ENCODE assay signal across 8 cellular contexts in the genomic region with DNA sequence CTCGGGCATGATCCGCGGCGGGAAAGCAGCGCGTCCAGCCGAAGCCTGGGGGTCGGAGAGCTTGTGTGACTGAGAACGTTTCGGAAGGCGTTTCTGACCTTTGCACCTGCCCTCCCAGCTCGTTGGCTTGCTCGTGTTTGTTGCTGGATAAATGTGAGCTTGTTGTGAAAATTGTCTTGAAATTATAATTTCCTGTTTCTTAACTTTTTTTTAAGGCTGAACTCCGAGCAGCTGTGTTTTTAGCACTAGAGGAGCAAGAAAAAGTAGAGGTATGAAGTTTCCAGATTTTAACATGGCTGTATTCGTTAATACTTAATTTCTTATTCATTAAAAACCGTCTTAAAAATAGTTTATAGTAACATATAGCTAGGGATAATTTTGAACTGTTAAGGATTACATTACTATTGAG. TPM values are rescaled to one million over a fixed set of nuclear protein-coding genes. Genes with fewer than 3 reads are reported as not detected.
DNase-seq lines count a peak whose midpoint lies in the region; ATAC-seq and TF ChIP-seq lines count a peak whose summit lies in the region.

No MANE protein-coding gene starts in this region.

- peaks cover 34% of the 10 kb centered on the region for H3K4me1 Mint-ChIP-seq in activated T-cell treated with anti-CD3 and anti-CD28 coated beads, Interleukin-2, amount 50 U/mL, for 24 hours (ENCODE audit: low read depth)

- ATAC-seq in GM18873 (IDR thresholded peaks at IDR 0.05; ENCODE audit: low FRiP score, unreplicated experiment), result no peak

- H3K9me2 ChIP-seq in hepatocyte (replicated peaks; ENCODE audit: insufficient read depth), result no peaks in the 10 kb centered on the region

- H3K9ac ChIP-seq in skeletal muscle tissue (ENCODE audit: low read depth in 1 of 3, low read length in 3 of 3), result peak overlapping the region; percentile 72 to 83 (median 77)

- H3K27ac ChIP-seq in WERI-Rb-1, result peak overlapping the region; percentile 80
- H3K27ac ChIP-seq in hepatocyte, result peak overlapping the region; percentile 60
- H3K27ac ChIP-seq in skeletal muscle tissue (ENCODE audit: low read depth, low read length), result no peak overlapping the region

- no peak for TF ChIP-seq CTCF in WERI-Rb-1 (IDR thresholded peaks at IDR 0.05; ENCODE audit: low read depth, low read length)
- TF ChIP-seq CTCF in hepatocyte (IDR thresholded peaks at IDR 0.05; ENCODE audit: poor library complexity), result no peak

- H3K4me1 ChIP-seq in hepatocyte (ENCODE audit: insufficient read depth) (peaks cover 15% of the 10 kb centered on the region), skeletal muscle tissue (ENCODE audit: control insufficient read depth in 3 of 3, insufficient read depth in 3 of 3, low read length in 3 of 3) (peaks cover 10 to 21% (median 18%) of the 10 kb centered on the region in 3 donors)

- peak overlapping the region; percentile 78 for H2AFZ ChIP-seq in hepatocyte

- H3K9me3 ChIP-seq in WERI-Rb-1 (ENCODE audit: severe bottlenecking), result no peaks in the 10 kb centered on the region
- no peaks in the 10 kb centered on the region for H3K9me3 ChIP-seq in hepatocyte (ENCODE audit: low read depth)
- H3K9me3 ChIP-seq in skeletal muscle tissue (ENCODE audit: control insufficient read depth in 3 of 3, low read length in 3 of 3), result no peaks in the 10 kb centered on the region

- H4K20me1 ChIP-seq in hepatocyte (ENCODE audit: insufficient read depth, poor library complexity, severe bottlenecking), result no peaks in the 10 kb centered on the region

- H3K27me3 ChIP-seq in WERI-Rb-1 (ENCODE audit: insufficient read depth, low read depth, severe bottlenecking) (no peaks in the 10 kb centered on the region), hepatocyte (no peaks in the 10 kb centered on the region), skeletal muscle tissue (ENCODE audit: control insufficient read depth in 3 of 3, insufficient read depth in 3 of 3, low read length in 3 of 3) (no peaks in the 10 kb centered on the region)

- H3K36me3 Mint-ChIP-seq in activated T-cell treated with anti-CD3 and anti-CD28 coated beads, Interleukin-2, amount 50 U/mL, for 24 hours (ENCODE audit: low read depth), result peaks cover 61% of the 10 kb centered on the region

- H3K36me3 ChIP-seq in WERI-Rb-1, result peaks cover 48% of the 10 kb centered on the region
- H3K36me3 ChIP-seq in hepatocyte (replicated peaks; ENCODE audit: insufficient read depth, low read depth), result no peaks in the 10 kb centered on the region
- H3K36me3 ChIP-seq in skeletal muscle tissue (ENCODE audit: control insufficient read depth in 3 of 3, insufficient read depth in 3 of 3, low read length in 3 of 3), result peaks cover 0 to 4% (median 2%) of the 10 kb centered on the region in 3 donors

- 2% methylated on average over 16 of the region's 16 CpGs for WGBS in hepatocyte (ENCODE audit: low lambda C conversion rate, missing lambda C conversion rate)

- H3K9me3 Mint-ChIP-seq in activated T-cell treated with anti-CD3 and anti-CD28 coated beads, Interleukin-2, amount 50 U/mL, for 24 hours, result no peaks in the 10 kb centered on the region

- peaks cover 61% of the 10 kb centered on the region for H3K79me2 ChIP-seq in hepatocyte

- H3K27ac Mint-ChIP-seq in activated T-cell treated with anti-CD3 and anti-CD28 coated beads, Interleukin-2, amount 50 U/mL, for 24 hours, result peak overlapping the region; percentile 86

- no peaks in the 10 kb centered on the region for H3K27me3 Mint-ChIP-seq in activated T-cell treated with anti-CD3 and anti-CD28 coated beads, Interleukin-2, amount 50 U/mL, for 24 hours

- in situ Hi-C loops in KBM-7 (cut with MboI; ENCODE audit: low pct_unique_long_range_greater_than_20kb, low sequenced_read_pairs), result no loop called here

- peak overlapping the region; percentile 81 for H3K4me2 ChIP-seq in hepatocyte

- peak overlapping the region; percentile 88 for H3K4me3 Mint-ChIP-seq in activated T-cell treated with anti-CD3 and anti-CD28 coated beads, Interleukin-2, amount 50 U/mL, for 24 hours

- H3K4me3 ChIP-seq in WERI-Rb-1 (ENCODE audit: low read depth, low read length) (peak overlapping the region; percentile 83), hepatocyte (peak overlapping the region; percentile 73), skeletal muscle tissue (ENCODE audit: low read length in 3 of 3) (peak overlapping the region; percentile 79 to 82 (median 81))

- no peak for DNase-seq in activated T-cell treated with anti-CD3 and anti-CD28 coated beads, Interleukin-2, amount 50 U/mL, for 24 hours
- DNase-seq in activated T-cell treated with anti-CD3 and anti-CD28 coated beads, Interleukin-2, amount 50 U/mL, for 1 hour, result no peak
- DNase-seq in WERI-Rb-1 (no peak), hepatocyte (ENCODE audit: low spot score) (peak; percentile 64), SK-N-DZ (ENCODE audit: low spot score) (no peak), KBM-7 (no peak)

RNA-seq across cellular contexts. Expression of a gene that starts 0.7 kb away (rescaled TPM):
- 28.1 and 28.4 TPM in 2 replicates for total RNA-seq in hepatocyte
- 17.1 and 20.5 TPM in 2 replicates for polyA plus RNA-seq in hepatocyte
- 16.7 TPM for total RNA-seq in skeletal muscle tissue
- 33.1 and 38.1 TPM in 2 replicates for polyA plus RNA-seq in SK-N-DZ (2014; cell fraction: cytosol; rRNA removed)
- polyA plus RNA-seq in SK-N-DZ (2014; cell fraction: nucleus; rRNA removed), result 48.7 and 63.1 TPM in 2 replicates

RNA-seq across cellular contexts. Expression of a gene that starts 43.5 kb away (rescaled TPM):
- 118 and 144 TPM in 2 replicates for total RNA-seq in hepatocyte
- polyA plus RNA-seq in hepatocyte, result 266 and 268 TPM in 2 replicates
- 20.9 TPM for total RNA-seq in skeletal muscle tissue
- polyA plus RNA-seq in SK-N-DZ (2014; cell fraction: cytosol; rRNA removed), result 14.5 and 14.9 TPM in 2 replicates
- polyA plus RNA-seq in SK-N-DZ (2014; cell fraction: nucleus; rRNA removed), result 19.2 and 20.8 TPM in 2 replicates
